Comparison of ENCODE assay signal across 14 cellular contexts in genomic region chr4:97912151-97912550, GRCh38.
"Had no signal": no experiment of that assay in that cellular context is flagged by ENCODE, and none has a peak within 500 bp of the region (broad histone marks: within the 10 kb centered on the region; RNA-seq: fewer than 3 reads in every experiment).

No MANE protein-coding gene starts in this region.

- H3K4me1 ChIP-seq: heart right ventricle, psoas muscle, sigmoid colon had no signal

- ATAC-seq: heart right ventricle, left ventricle myocardium superior, psoas muscle had no signal

- FAIRE-seq: frontal cortex had no signal

- H3K9me3 ChIP-seq: psoas muscle had no signal

- DNase-seq: activated CD4-positive, alpha-beta T cell treated with anti-CD3 and anti-CD28 coated beads, Interleukin-2, amount 50 U/mL, for 1 hour; activated CD4-positive, CD25-positive, alpha-beta regulatory T cell; activated CD8-positive, alpha-beta memory T cell treated with anti-CD3 and anti-CD28 coated beads for 24 hours; activated naive CD8-positive, alpha-beta T cell treated with anti-CD3 and anti-CD28 coated beads, Interleukin-2, amount 10 ng/mL, durations not matched to agents 7 days and 5 days; brain microvascular endothelial cell; cortex of kidney; effector CD4-positive, alpha-beta T cell; heart right ventricle; left ventricle myocardium superior; psoas muscle; sigmoid colon; stimulated activated CD4-positive, alpha-beta T cell treated with anti-CD3 and anti-CD28 coated beads, Interleukin-12 subunit alpha, Interleukin-12 subunit beta, amount 100 ng/mL, for 4 hours; stimulated activated CD4-positive, alpha-beta T cell treated with anti-CD3 and anti-CD28 coated beads, Interleukin-2, amount 100 ng/mL, for 24 hours had no signal

- H3K27ac ChIP-seq: brain microvascular endothelial cell, heart right ventricle, psoas muscle, sigmoid colon had no signal

- H3K4me3 ChIP-seq: heart right ventricle, psoas muscle, sigmoid colon had no signal

- H3K36me3 ChIP-seq: brain microvascular endothelial cell, heart right ventricle, sigmoid colon had no signal

- H3K27me3 ChIP-seq: brain microvascular endothelial cell, heart right ventricle, sigmoid colon had no signal
